In the genomic region with DNA sequence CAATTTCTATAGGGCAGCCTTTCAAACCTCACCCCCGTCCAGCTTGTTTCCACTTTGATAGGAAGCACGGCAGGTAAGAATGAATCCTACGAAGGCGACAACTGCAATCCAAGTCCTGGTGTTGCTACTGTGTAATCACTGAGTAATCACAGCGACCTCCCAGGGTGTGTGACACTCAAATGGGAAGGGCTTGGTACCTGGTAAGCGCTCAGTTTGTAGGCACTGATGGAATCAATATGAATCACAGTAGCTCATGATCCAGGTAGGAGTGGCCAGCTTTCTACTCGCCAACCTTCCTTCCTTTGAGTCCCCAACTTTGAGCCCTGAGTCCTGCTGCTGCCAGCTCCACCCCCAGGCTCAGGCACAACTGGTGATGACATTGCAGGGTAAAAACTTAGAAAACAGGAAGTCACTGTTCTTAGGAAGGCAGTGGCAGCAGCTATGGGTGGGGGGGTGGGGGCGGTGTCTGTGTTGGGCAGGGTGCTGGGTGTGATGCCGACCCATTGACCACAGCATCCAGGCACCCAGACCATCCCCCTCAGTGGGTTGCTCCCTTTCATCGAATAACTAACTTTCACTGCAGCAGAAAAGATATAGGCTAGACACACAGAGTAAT, we compare ENCODE assay signal across 9 cellular contexts.
DNase-seq lines count a peak whose midpoint lies in the region; ATAC-seq lines count a peak whose summit lies in the region.
"Had no signal": no experiment of that assay in that cellular context is flagged by ENCODE, and none has a peak within 500 bp of the region (broad histone marks: within the 10 kb centered on the region; RNA-seq: fewer than 3 reads in every experiment).

No MANE protein-coding gene starts in this region.

- intact Hi-C loops in activated CD4-positive, alpha-beta T cell treated with anti-CD3 and anti-CD28 coated beads, Interleukin-2, amount 10 ng/mL, durations not matched to agents 24 days and 14 days (cut with micrococcal nuclease) = loop anchor here (1.0 to 2.0 kb wide), 5 partner anchors 9 to 227 kb away; a partner anchor contains a TSS

- H3K36me3 ChIP-seq in esophagus (ENCODE audit: control insufficient read depth in 2 of 2, insufficient read depth in 2 of 2, low read length in 1 of 2) = no peaks in the 10 kb centered on the region

- H3K4me3 ChIP-seq in esophagus (ENCODE audit: low read depth in 1 of 2, low read length in 2 of 2) = no peak overlapping the region

- peak; percentile 76 to 77 for DNase-seq in Kasumi-1 (lab: John Stamatoyannopoulos, UW)
- DNase-seq in activated CD4-positive, alpha-beta T cell treated with anti-CD3 and anti-CD28 coated beads, Interleukin-2, amount 10 ng/mL, durations not matched to agents 24 days and 14 days = peak; percentile 92
- DNase-seq in stimulated activated CD8-positive, alpha-beta memory T cell treated with anti-CD3 and anti-CD28 coated beads, Interleukin-4, amount 100 ng/mL, for 24 hours (ENCODE audit: low read depth) = peak; percentile 50
- no peak for DNase-seq in NCI-H187 (lab: John Stamatoyannopoulos, UW)
- no peak for DNase-seq in NCI-H2227 treated with DMSO at 0.1 percent for 48 hours (lab: John Stamatoyannopoulos, UW)

- WGBS in esophagus, 2 donors = 37 to 50% methylated on average over 10 of the region's 10 CpGs

- no peaks in the 10 kb centered on the region for H3K27me3 ChIP-seq in esophagus (ENCODE audit: control insufficient read depth in 1 of 2, insufficient read depth in 2 of 2, low read length in 2 of 2)

- H3K4me1 Mint-ChIP-seq in activated CD4-positive, alpha-beta T cell treated with anti-CD3 and anti-CD28 coated beads, Interleukin-2, amount 10 ng/mL, durations not matched to agents 24 days and 14 days = peaks cover 66% of the 10 kb centered on the region
- H3K4me1 Mint-ChIP-seq: nephron had no signal

- peak overlapping the region; percentile 79 for H3K4me3 Mint-ChIP-seq in activated CD4-positive, alpha-beta T cell treated with anti-CD3 and anti-CD28 coated beads, Interleukin-2, amount 10 ng/mL, durations not matched to agents 24 days and 14 days
- H3K4me3 Mint-ChIP-seq: nephron had no signal

- no peaks in the 10 kb centered on the region for H3K9me3 Mint-ChIP-seq in activated CD4-positive, alpha-beta T cell treated with anti-CD3 and anti-CD28 coated beads, Interleukin-2, amount 10 ng/mL, durations not matched to agents 24 days and 14 days
- H3K9me3 Mint-ChIP-seq: nephron had no signal

- H3K27me3 Mint-ChIP-seq in activated CD4-positive, alpha-beta T cell treated with anti-CD3 and anti-CD28 coated beads, Interleukin-2, amount 10 ng/mL, durations not matched to agents 24 days and 14 days = no peaks in the 10 kb centered on the region

- peaks cover 37% of the 10 kb centered on the region for H3K36me3 Mint-ChIP-seq in activated CD4-positive, alpha-beta T cell treated with anti-CD3 and anti-CD28 coated beads, Interleukin-2, amount 10 ng/mL, durations not matched to agents 24 days and 14 days (ENCODE audit: low read depth)

- peak overlapping the region; percentile 50 to 74 for H3K27ac ChIP-seq in esophagus (ENCODE audit: low read depth in 2 of 2, low read length in 1 of 2)

- peak overlapping the region; percentile 93 for H3K27ac Mint-ChIP-seq in activated CD4-positive, alpha-beta T cell treated with anti-CD3 and anti-CD28 coated beads, Interleukin-2, amount 10 ng/mL, durations not matched to agents 24 days and 14 days
- H3K27ac Mint-ChIP-seq: nephron had no signal

- peak; percentile 67 for ATAC-seq in GM21381 (IDR thresholded peaks at IDR 0.05; ENCODE audit: unreplicated experiment)
- ATAC-seq in GM18520 (IDR thresholded peaks at IDR 0.05; ENCODE audit: unreplicated experiment) = no peak

- H3K4me1 ChIP-seq in esophagus (ENCODE audit: control insufficient read depth in 2 of 2, insufficient read depth in 2 of 2, low read length in 1 of 2) = no peaks in the 10 kb centered on the region

- no peaks in the 10 kb centered on the region for H3K9me3 ChIP-seq in esophagus (ENCODE audit: control insufficient read depth in 2 of 2, insufficient read depth in 1 of 2, low read depth in 1 of 2, low read length in 1 of 2)

Comparison
In these comparisons a context has a peak if more than half of its experiments do, and no peak if none do; other contexts are left out.
1. DNase-seq: peak in Kasumi-1 (2 of 2), activated CD4-positive, alpha-beta T cell treated with anti-CD3 and anti-CD28 coated beads, Interleukin-2, amount 10 ng/mL, durations not matched to agents 24 days and 14 days (single experiment) and stimulated activated CD8-positive, alpha-beta memory T cell treated with anti-CD3 and anti-CD28 coated beads, Interleukin-4, amount 100 ng/mL, for 24 hours (single experiment); none in NCI-H187 (0 of 2) and NCI-H2227 treated with DMSO at 0.1 percent for 48 hours (single experiment).